Comparison of ENCODE assay signal across 1 cellular context in the genomic region with DNA sequence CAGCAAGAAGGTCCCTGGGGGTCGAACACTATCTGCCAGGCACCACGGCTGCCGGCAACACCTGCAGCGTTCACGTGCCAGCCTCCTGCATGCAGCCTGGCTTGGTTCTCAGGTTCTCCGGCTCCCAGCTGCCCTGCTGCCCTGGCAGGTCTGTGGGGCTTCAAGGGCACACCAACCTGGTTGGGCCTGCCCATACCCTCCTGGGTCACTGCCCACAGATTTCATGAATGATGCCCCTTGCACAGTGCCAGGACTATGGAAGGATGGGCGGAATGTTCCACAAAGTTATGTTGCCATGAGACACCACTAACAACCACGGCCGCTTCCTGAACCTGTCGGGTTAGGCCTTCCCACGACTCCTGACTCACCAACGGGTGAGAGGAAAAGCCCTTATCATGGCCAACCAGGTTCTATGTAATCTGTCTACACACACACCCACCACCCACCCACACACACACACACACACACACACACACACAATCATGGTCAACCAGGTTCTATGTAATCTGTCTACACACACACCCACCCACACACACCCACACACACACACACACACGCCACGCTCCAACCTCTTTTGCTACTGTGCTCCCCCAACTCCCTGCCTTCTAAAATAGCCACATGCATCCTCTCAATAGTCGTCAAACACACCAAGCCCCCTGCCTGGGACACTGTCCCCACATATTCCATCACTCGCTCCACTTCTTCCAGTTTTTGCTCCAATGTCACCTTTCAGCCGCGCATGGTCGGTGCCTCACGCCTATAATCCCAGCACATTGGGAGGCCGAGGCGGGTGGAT.
TF ChIP-seq lines count a peak whose summit lies in the region.

No MANE protein-coding gene starts in this region.

TF ChIP-seq in K562, 482 proteins besides CTCF, POLR2A, EP300 and RAD21 (continued from another document):
- TF ChIP-seq, protein P1, sequence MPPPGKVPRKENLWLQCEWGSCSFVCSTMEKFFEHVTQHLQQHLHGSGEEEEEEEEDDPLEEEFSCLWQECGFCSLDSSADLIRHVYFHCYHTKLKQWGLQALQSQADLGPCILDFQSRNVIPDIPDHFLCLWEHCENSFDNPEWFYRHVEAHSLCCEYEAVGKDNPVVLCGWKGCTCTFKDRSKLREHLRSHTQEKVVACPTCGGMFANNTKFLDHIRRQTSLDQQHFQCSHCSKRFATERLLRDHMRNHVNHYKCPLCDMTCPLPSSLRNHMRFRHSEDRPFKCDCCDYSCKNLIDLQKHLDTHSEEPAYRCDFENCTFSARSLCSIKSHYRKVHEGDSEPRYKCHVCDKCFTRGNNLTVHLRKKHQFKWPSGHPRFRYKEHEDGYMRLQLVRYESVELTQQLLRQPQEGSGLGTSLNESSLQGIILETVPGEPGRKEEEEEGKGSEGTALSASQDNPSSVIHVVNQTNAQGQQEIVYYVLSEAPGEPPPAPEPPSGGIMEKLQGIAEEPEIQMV (tag; conservative IDR thresholded peaks at IDR 0.05; ENCODE audit: low read depth), result peak; percentile 45; the same call in 1 of the 2 replicates
- TF ChIP-seq, protein P2, sequence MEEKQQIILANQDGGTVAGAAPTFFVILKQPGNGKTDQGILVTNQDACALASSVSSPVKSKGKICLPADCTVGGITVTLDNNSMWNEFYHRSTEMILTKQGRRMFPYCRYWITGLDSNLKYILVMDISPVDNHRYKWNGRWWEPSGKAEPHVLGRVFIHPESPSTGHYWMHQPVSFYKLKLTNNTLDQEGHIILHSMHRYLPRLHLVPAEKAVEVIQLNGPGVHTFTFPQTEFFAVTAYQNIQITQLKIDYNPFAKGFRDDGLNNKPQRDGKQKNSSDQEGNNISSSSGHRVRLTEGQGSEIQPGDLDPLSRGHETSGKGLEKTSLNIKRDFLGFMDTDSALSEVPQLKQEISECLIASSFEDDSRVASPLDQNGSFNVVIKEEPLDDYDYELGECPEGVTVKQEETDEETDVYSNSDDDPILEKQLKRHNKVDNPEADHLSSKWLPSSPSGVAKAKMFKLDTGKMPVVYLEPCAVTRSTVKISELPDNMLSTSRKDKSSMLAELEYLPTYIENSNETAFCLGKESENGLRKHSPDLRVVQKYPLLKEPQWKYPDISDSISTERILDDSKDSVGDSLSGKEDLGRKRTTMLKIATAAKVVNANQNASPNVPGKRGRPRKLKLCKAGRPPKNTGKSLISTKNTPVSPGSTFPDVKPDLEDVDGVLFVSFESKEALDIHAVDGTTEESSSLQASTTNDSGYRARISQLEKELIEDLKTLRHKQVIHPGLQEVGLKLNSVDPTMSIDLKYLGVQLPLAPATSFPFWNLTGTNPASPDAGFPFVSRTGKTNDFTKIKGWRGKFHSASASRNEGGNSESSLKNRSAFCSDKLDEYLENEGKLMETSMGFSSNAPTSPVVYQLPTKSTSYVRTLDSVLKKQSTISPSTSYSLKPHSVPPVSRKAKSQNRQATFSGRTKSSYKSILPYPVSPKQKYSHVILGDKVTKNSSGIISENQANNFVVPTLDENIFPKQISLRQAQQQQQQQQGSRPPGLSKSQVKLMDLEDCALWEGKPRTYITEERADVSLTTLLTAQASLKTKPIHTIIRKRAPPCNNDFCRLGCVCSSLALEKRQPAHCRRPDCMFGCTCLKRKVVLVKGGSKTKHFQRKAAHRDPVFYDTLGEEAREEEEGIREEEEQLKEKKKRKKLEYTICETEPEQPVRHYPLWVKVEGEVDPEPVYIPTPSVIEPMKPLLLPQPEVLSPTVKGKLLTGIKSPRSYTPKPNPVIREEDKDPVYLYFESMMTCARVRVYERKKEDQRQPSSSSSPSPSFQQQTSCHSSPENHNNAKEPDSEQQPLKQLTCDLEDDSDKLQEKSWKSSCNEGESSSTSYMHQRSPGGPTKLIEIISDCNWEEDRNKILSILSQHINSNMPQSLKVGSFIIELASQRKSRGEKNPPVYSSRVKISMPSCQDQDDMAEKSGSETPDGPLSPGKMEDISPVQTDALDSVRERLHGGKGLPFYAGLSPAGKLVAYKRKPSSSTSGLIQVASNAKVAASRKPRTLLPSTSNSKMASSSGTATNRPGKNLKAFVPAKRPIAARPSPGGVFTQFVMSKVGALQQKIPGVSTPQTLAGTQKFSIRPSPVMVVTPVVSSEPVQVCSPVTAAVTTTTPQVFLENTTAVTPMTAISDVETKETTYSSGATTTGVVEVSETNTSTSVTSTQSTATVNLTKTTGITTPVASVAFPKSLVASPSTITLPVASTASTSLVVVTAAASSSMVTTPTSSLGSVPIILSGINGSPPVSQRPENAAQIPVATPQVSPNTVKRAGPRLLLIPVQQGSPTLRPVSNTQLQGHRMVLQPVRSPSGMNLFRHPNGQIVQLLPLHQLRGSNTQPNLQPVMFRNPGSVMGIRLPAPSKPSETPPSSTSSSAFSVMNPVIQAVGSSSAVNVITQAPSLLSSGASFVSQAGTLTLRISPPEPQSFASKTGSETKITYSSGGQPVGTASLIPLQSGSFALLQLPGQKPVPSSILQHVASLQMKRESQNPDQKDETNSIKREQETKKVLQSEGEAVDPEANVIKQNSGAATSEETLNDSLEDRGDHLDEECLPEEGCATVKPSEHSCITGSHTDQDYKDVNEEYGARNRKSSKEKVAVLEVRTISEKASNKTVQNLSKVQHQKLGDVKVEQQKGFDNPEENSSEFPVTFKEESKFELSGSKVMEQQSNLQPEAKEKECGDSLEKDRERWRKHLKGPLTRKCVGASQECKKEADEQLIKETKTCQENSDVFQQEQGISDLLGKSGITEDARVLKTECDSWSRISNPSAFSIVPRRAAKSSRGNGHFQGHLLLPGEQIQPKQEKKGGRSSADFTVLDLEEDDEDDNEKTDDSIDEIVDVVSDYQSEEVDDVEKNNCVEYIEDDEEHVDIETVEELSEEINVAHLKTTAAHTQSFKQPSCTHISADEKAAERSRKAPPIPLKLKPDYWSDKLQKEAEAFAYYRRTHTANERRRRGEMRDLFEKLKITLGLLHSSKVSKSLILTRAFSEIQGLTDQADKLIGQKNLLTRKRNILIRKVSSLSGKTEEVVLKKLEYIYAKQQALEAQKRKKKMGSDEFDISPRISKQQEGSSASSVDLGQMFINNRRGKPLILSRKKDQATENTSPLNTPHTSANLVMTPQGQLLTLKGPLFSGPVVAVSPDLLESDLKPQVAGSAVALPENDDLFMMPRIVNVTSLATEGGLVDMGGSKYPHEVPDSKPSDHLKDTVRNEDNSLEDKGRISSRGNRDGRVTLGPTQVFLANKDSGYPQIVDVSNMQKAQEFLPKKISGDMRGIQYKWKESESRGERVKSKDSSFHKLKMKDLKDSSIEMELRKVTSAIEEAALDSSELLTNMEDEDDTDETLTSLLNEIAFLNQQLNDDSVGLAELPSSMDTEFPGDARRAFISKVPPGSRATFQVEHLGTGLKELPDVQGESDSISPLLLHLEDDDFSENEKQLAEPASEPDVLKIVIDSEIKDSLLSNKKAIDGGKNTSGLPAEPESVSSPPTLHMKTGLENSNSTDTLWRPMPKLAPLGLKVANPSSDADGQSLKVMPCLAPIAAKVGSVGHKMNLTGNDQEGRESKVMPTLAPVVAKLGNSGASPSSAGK (IDR thresholded peaks at IDR 0.05), result peak; percentile 89
- no peak for TF ChIP-seq PCBP1 (IDR thresholded peaks at IDR 0.05; ENCODE audit: low read depth, low read length, poor library complexity, severe bottlenecking)
- no peak for TF ChIP-seq TAF9B (IDR thresholded peaks at IDR 0.05; ENCODE audit: partially characterized antibody)
- TF ChIP-seq, protein P3, sequence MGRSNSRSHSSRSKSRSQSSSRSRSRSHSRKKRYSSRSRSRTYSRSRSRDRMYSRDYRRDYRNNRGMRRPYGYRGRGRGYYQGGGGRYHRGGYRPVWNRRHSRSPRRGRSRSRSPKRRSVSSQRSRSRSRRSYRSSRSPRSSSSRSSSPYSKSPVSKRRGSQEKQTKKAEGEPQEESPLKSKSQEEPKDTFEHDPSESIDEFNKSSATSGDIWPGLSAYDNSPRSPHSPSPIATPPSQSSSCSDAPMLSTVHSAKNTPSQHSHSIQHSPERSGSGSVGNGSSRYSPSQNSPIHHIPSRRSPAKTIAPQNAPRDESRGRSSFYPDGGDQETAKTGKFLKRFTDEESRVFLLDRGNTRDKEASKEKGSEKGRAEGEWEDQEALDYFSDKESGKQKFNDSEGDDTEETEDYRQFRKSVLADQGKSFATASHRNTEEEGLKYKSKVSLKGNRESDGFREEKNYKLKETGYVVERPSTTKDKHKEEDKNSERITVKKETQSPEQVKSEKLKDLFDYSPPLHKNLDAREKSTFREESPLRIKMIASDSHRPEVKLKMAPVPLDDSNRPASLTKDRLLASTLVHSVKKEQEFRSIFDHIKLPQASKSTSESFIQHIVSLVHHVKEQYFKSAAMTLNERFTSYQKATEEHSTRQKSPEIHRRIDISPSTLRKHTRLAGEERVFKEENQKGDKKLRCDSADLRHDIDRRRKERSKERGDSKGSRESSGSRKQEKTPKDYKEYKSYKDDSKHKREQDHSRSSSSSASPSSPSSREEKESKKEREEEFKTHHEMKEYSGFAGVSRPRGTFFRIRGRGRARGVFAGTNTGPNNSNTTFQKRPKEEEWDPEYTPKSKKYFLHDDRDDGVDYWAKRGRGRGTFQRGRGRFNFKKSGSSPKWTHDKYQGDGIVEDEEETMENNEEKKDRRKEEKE (IDR thresholded peaks at IDR 0.05; ENCODE audit: borderline replicate concordance in 1 of 2, control insufficient read depth in 1 of 2, low read depth in 2 of 2, low read length in 1 of 2), result peak; percentile 84 to 96; a peak in 3 of 4 replicates
- peak; percentile 100 for TF ChIP-seq GATAD2A (IDR thresholded peaks at IDR 0.05)
- no peak; the same call in 1 of the 2 replicates for TF ChIP-seq PHF8 (IDR thresholded peaks at IDR 0.05; ENCODE audit: borderline replicate concordance, low read length)
- no peak for TF ChIP-seq E2F4 (CRISPR knock-in tag; IDR thresholded peaks at IDR 0.05; ENCODE audit: low read depth)
- peak; percentile 90 for TF ChIP-seq E2F8 (IDR thresholded peaks at IDR 0.05; ENCODE audit: low read depth, partially characterized antibody)
- peak; percentile 100 for TF ChIP-seq TEAD4 (IDR thresholded peaks at IDR 0.05; ENCODE audit: low read length)
- no peak for TF ChIP-seq TEAD4 (CRISPR knock-in tag; IDR thresholded peaks at IDR 0.05; ENCODE audit: borderline replicate concordance)
- no peak for TF ChIP-seq EWSR1 (IDR thresholded peaks at IDR 0.05; ENCODE audit: borderline replicate concordance, low read depth, partially characterized antibody)
- TF ChIP-seq SIN3A (IDR thresholded peaks at IDR 0.05; ENCODE audit: borderline replicate concordance in 2 of 2, control insufficient read depth in 1 of 2, low read depth in 2 of 2, low read length in 2 of 2), result peak in 1 of 2 experiments; percentile 64; a peak in 1 of 4 replicates
- peak; percentile 98 for TF ChIP-seq SP1 (CRISPR knock-in tag; IDR thresholded peaks at IDR 0.05)
- no peak for TF ChIP-seq ZNF124 (CRISPR knock-in tag; IDR thresholded peaks at IDR 0.05)
- no peak for TF ChIP-seq ZNF133 (CRISPR knock-in tag; IDR thresholded peaks at IDR 0.05)
- peak; percentile 86; the same call in 1 of the 2 replicates for TF ChIP-seq CBX5 (IDR thresholded peaks at IDR 0.05; ENCODE audit: borderline replicate concordance, low read depth)
- TF ChIP-seq HMBOX1 (IDR thresholded peaks at IDR 0.05), result peak; percentile 99
- no peak for TF ChIP-seq YBX1 (IDR thresholded peaks at IDR 0.05)
TF ChIP-seq in K562: peak in this region for 297.
